Comparison of ENCODE assay signal across 17 cellular contexts in genomic region chr11:117000039-117000740, GRCh38.
A peak's percentile ranks its signal among the peaks of the same experiment; 100 is the strongest.
DNase-seq lines count a peak whose midpoint lies in the region; ATAC-seq and TF ChIP-seq lines count a peak whose summit lies in the region.
"Had no signal": no experiment of that assay in that cellular context is flagged by ENCODE, and none has a peak within 500 bp of the region (broad histone marks: within the 10 kb centered on the region; RNA-seq: fewer than 3 reads in every experiment).

No MANE protein-coding gene starts in this region.

- H2AFZ ChIP-seq in PC-3 (ENCODE audit: low read length) = no peak overlapping the region

- DNase-seq in NCI-H2171 treated with DMSO at 0.1 percent for 48 hours (lab: John Stamatoyannopoulos, UW) (peak; percentile 6), NCI-H2171 (lab: John Stamatoyannopoulos, UW) (no peak), NB4 (ENCODE audit: low read depth) (peak; percentile 84), WTC11 (ENCODE audit: low spot score) (no peak), sciatic nerve (ENCODE audit: low spot score) (no peak), PC-3 (no peak)
- no peak for DNase-seq in activated T-cell treated with anti-CD3 and anti-CD28 coated beads, Interleukin-2, amount 50 U/mL, for 24 hours
- DNase-seq: 8988T; activated CD4-positive, alpha-beta T cell treated with anti-CD3 and anti-CD28 coated beads for 1 hour; activated gamma-delta T cell treated with Interleukin-2 at 50 U/mL for 16 hours; GOT3; NCI-H2029 had no signal

- CTCF ChIA-PET in WTC11 (lab: Charles Lee) (no interaction called here), PC-3 (lab: Charles Lee) (no interaction called here)

- no peak for TF ChIP-seq POLR2A in NB4 (IDR thresholded peaks at IDR 0.05; ENCODE audit: extremely low read depth, insufficient read length)

- no peak overlapping the region for H3K9ac ChIP-seq in PC-3 (ENCODE audit: low read length)

- ATAC-seq in WTC11 (no peak), sciatic nerve (peak; percentile 22), PC-3 (no peak), GM19328 (IDR thresholded peaks at IDR 0.05; ENCODE audit: unreplicated experiment) (no peak)
- ATAC-seq: stimulated activated memory B cell treated with anti-CD40 and anti-IgM and Interleukin-4, amounts not matched to agents 10 μg/mL and 1 μg/mL and 100 μg/mL, for 72 hours had no signal

- H3K4me3 ChIP-seq in NB4 (ENCODE audit: low read depth, low read length) = no peak overlapping the region
- H3K4me3 ChIP-seq in PC-3 (ENCODE audit: low read length) = no peak overlapping the region
- H3K4me3 ChIP-seq: tibial nerve had no signal

- H3K36me3 ChIP-seq in PC-3 (ENCODE audit: low read depth, low read length) = no peaks in the 10 kb centered on the region
- H3K36me3 ChIP-seq: tibial nerve had no signal

- H3K27me3 Mint-ChIP-seq in WTC11 (ENCODE audit: low read depth) = no peaks in the 10 kb centered on the region
- no peaks in the 10 kb centered on the region for H3K27me3 Mint-ChIP-seq in activated T-cell treated with anti-CD3 and anti-CD28 coated beads, Interleukin-2, amount 50 U/mL, for 24 hours
- H3K27me3 Mint-ChIP-seq: stimulated activated memory B cell treated with anti-CD40 and anti-IgM and Interleukin-4, amounts not matched to agents 10 μg/mL and 1 μg/mL and 100 μg/mL, for 72 hours had no signal

- H3K9me2 ChIP-seq in PC-3 (replicated peaks; ENCODE audit: low read length) = no peaks in the 10 kb centered on the region

- no peaks in the 10 kb centered on the region for H3K9me3 ChIP-seq in PC-3 (ENCODE audit: low read length)
- H3K9me3 ChIP-seq: tibial nerve had no signal

- 0 out of 2 replicates have a peak overlapping the region, but pooled peaks have one; percentile 50 for H3K27ac Mint-ChIP-seq in WTC11
- no peak overlapping the region for H3K27ac Mint-ChIP-seq in activated T-cell treated with anti-CD3 and anti-CD28 coated beads, Interleukin-2, amount 50 U/mL, for 24 hours
- H3K27ac Mint-ChIP-seq: stimulated activated memory B cell treated with anti-CD40 and anti-IgM and Interleukin-4, amounts not matched to agents 10 μg/mL and 1 μg/mL and 100 μg/mL, for 72 hours had no signal

- BruUV-seq in PC-3 (replicated peaks; lab: Mats Ljungman, UMichigan) = no TSS peak

- H3K36me3 Mint-ChIP-seq in WTC11 = no peaks in the 10 kb centered on the region
- H3K36me3 Mint-ChIP-seq in activated T-cell treated with anti-CD3 and anti-CD28 coated beads, Interleukin-2, amount 50 U/mL, for 24 hours (ENCODE audit: low read depth) = peaks cover 34% of the 10 kb centered on the region

- no peak overlapping the region for H3K27ac ChIP-seq in PC-3 (ENCODE audit: low read length)
- H3K27ac ChIP-seq: C4-2B, epithelial cell of prostate had no signal

- no peak overlapping the region for H3K4me2 ChIP-seq in PC-3 (ENCODE audit: low read length)

- no peak overlapping the region for H3K4me3 Mint-ChIP-seq in WTC11
- no peak overlapping the region for H3K4me3 Mint-ChIP-seq in activated T-cell treated with anti-CD3 and anti-CD28 coated beads, Interleukin-2, amount 50 U/mL, for 24 hours
- H3K4me3 Mint-ChIP-seq: stimulated activated memory B cell treated with anti-CD40 and anti-IgM and Interleukin-4, amounts not matched to agents 10 μg/mL and 1 μg/mL and 100 μg/mL, for 72 hours had no signal

- no peaks in the 10 kb centered on the region for H3K4me1 ChIP-seq in PC-3 (ENCODE audit: insufficient read depth, low read length)

- POLR2A ChIA-PET in WTC11 (lab: Charles Lee) = no interaction called here
- POLR2A ChIA-PET in PC-3 (lab: Charles Lee; ENCODE audit: unreplicated experiment) = no interaction called here

- H3F3A ChIP-seq in PC-3 (ENCODE audit: low read length, unreplicated experiment) = no peaks in the 10 kb centered on the region

- no peak for TF ChIP-seq CTCF in NB4 (IDR thresholded peaks at IDR 0.05; ENCODE audit: low read depth, low read length)
- TF ChIP-seq CTCF in WTC11 (IDR thresholded peaks at IDR 0.05) = no peak
- no peak for TF ChIP-seq CTCF in PC-3 (conservative IDR thresholded peaks at IDR 0.05; ENCODE audit: low read depth, low read length)

- H4K20me1 ChIP-seq in PC-3 (ENCODE audit: low read length) = peaks cover 8% of the 10 kb centered on the region; the same call in 1 of the 2 replicates

- no peaks in the 10 kb centered on the region for H3K27me3 ChIP-seq in PC-3 (ENCODE audit: low read length)
- H3K27me3 ChIP-seq: tibial nerve had no signal

- 0 out of 2 replicates have a peak, but pooled peaks cover 6% of the 10 kb centered on the region for H3K4me1 Mint-ChIP-seq in WTC11
- H3K4me1 Mint-ChIP-seq in activated T-cell treated with anti-CD3 and anti-CD28 coated beads, Interleukin-2, amount 50 U/mL, for 24 hours (ENCODE audit: low read depth) = peaks cover 65% of the 10 kb centered on the region

- H3K79me2 ChIP-seq in PC-3 (ENCODE audit: low read length) = peaks cover 23% of the 10 kb centered on the region

- intact Hi-C loops in sciatic nerve (cut with DNase I) = no loop called here
- intact Hi-C loops in PC-3 (cut with micrococcal nuclease) = no loop called here

- no peaks in the 10 kb centered on the region for H3K9me3 Mint-ChIP-seq in WTC11
- H3K9me3 Mint-ChIP-seq in activated T-cell treated with anti-CD3 and anti-CD28 coated beads, Interleukin-2, amount 50 U/mL, for 24 hours = no peaks in the 10 kb centered on the region
- H3K9me3 Mint-ChIP-seq: stimulated activated memory B cell treated with anti-CD40 and anti-IgM and Interleukin-4, amounts not matched to agents 10 μg/mL and 1 μg/mL and 100 μg/mL, for 72 hours had no signal

TF ChIP-seq in WTC11, 78 proteins besides CTCF, POLR2A, EP300 and RAD21 (continues in another document):
- TF ChIP-seq GRHL2 (CRISPR knock-in tag; IDR thresholded peaks at IDR 0.05; ENCODE audit: insufficient replicate concordance, severe bottlenecking) (no peak), HMGXB4 (CRISPR knock-in tag; IDR thresholded peaks at IDR 0.05) (no peak), ELF4 (CRISPR knock-in tag; IDR thresholded peaks at IDR 0.05; ENCODE audit: low read depth) (no peak), E2F1 (CRISPR knock-in tag; IDR thresholded peaks at IDR 0.05) (no peak), FOXK1 (CRISPR knock-in tag; IDR thresholded peaks at IDR 0.05) (no peak), ESRRA (CRISPR knock-in tag; IDR thresholded peaks at IDR 0.05; ENCODE audit: borderline replicate concordance) (no peak), SOX15 (CRISPR knock-in tag; IDR thresholded peaks at IDR 0.05) (no peak), ZNF532 (CRISPR knock-in tag; IDR thresholded peaks at IDR 0.05; ENCODE audit: borderline replicate concordance) (no peak), MYBL2 (CRISPR knock-in tag; IDR thresholded peaks at IDR 0.05) (no peak), ATF1 (CRISPR knock-in tag; IDR thresholded peaks at IDR 0.05) (no peak)

Comparison
In these comparisons a context has a peak if more than half of its experiments do, and no peak if none do; other contexts are left out.
1. DNase-seq: peak in NCI-H2171 treated with DMSO at 0.1 percent for 48 hours (single experiment) and NB4 (single experiment); none in NCI-H2171 (single experiment), WTC11 (single experiment), sciatic nerve (single experiment), PC-3 (single experiment) and activated T-cell treated with anti-CD3 and anti-CD28 coated beads, Interleukin-2, amount 50 U/mL, for 24 hours (single experiment).